Comparison of ENCODE assay signal across 28 cellular contexts in the genomic region with DNA sequence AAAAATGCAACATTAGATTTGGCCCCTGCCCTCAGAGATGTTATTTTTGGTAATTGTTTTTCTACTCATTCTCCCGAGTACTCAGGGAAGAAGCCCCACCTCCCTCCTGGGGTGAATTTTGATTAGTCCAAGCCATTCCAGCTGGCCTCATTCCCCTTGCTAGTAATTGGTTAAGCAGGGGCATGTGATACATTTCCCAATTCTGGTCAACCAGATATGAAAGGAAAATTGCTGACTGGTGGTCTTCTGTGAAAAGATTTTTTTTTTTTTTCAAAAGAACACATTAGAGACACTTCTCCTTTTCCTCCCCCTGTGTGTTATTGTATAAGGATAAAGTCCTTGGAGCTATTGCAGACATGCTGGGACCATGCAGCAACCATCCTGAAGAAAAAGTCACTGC.
"Had no signal": no experiment of that assay in that cellular context is flagged by ENCODE, and none has a peak within 500 bp of the region (broad histone marks: within the 10 kb centered on the region; RNA-seq: fewer than 3 reads in every experiment).

No MANE protein-coding gene starts in this region.

- H3K4me1 ChIP-seq: prostate gland had no signal

- H3K27ac ChIP-seq: body of pancreas, esophagus squamous epithelium, heart right ventricle, lower lobe of right lung, pancreas, prostate gland, skin epidermis, testis, transverse colon had no signal

- H3K27me3 ChIP-seq: testis had no signal

- FAIRE-seq: colon, pancreas had no signal

- H3K36me3 ChIP-seq: esophagus squamous epithelium, heart right ventricle, lower lobe of right lung, pancreas, prostate gland, transverse colon had no signal

- DNase-seq: activated B cell treated with CpG ODN at 0.5 μM for 24 hours; activated CD4-positive, alpha-beta T cell treated with anti-CD3 and anti-CD28 coated beads, Interleukin-2, amount 50 U/mL, for 1 hour; activated CD8-positive, alpha-beta memory T cell treated with anti-CD3 and anti-CD28 coated beads, Interleukin-2, amount 10 ng/mL, durations not matched to agents 7 days and 5 days; activated CD8-positive, alpha-beta T cell treated with anti-CD3 and anti-CD28 coated beads, Interleukin-2, amount 10 ng/mL, durations not matched to agents 7 days and 5 days; activated naive CD4-positive, alpha-beta T cell; activated T-cell treated with anti-CD3 and anti-CD28 coated beads, Interleukin-2, amount 50 U/mL, for 48 hours; aorta; body of pancreas; dermis blood vessel endothelial cell; effector CD4-positive, alpha-beta T cell; esophagus squamous epithelium; foreskin melanocyte; heart right ventricle; lower lobe of right lung; mesenchymal stem cell; naive thymus-derived CD8-positive, alpha-beta T cell; nucleus accumbens; pancreas; retina; stimulated activated CD4-positive, alpha-beta T cell treated with anti-CD3 and anti-CD28 coated beads, Interleukin-12 subunit alpha, Interleukin-12 subunit beta, amount 100 ng/mL, for 4 hours; stimulated activated CD4-positive, alpha-beta T cell treated with anti-CD3 and anti-CD28 coated beads, Interleukin-4, amount 100 ng/mL, for 1 hour; stimulated activated naive CD8-positive, alpha-beta T cell treated with anti-CD3 and anti-CD28 coated beads, Interleukin-15, Interleukin-2, amounts not matched to agents 100 U/mL and 50 U/mL, for 24 hours; testis; transverse colon had no signal

- H3K4me3 ChIP-seq: body of pancreas, esophagus squamous epithelium, heart right ventricle, lower lobe of right lung, pancreas, prostate gland, skin epidermis, testis, transverse colon had no signal

- H3K9me3 ChIP-seq: body of pancreas, esophagus squamous epithelium, heart right ventricle, lower lobe of right lung, pancreas, prostate gland, testis, transverse colon had no signal

- ATAC-seq: activated CD8-positive, alpha-beta memory T cell treated with anti-CD3 and anti-CD28 coated beads, Interleukin-2, amount 10 ng/mL, durations not matched to agents 7 days and 5 days; activated CD8-positive, alpha-beta T cell treated with anti-CD3 and anti-CD28 coated beads, Interleukin-2, amount 10 ng/mL, durations not matched to agents 7 days and 5 days; body of pancreas; heart right ventricle; lower lobe of right lung; naive thymus-derived CD8-positive, alpha-beta T cell; pancreas; sciatic nerve; stimulated activated naive CD8-positive, alpha-beta T cell treated with anti-CD3 and anti-CD28 coated beads, Interleukin-15, Interleukin-2, amounts not matched to agents 100 U/mL and 50 U/mL, for 24 hours had no signal
